27 cellular contexts compared by ENCODE assay signal in genomic region chrX:31506360-31506759, GRCh38.
DNase-seq lines count a peak whose midpoint lies in the region; ATAC-seq, FAIRE-seq and TF ChIP-seq lines count a peak whose summit lies in the region.
"Had no signal": no experiment of that assay in that cellular context is flagged by ENCODE, and none has a peak within 500 bp of the region (broad histone marks: within the 10 kb centered on the region; RNA-seq: fewer than 3 reads in every experiment).

No MANE protein-coding gene starts in this region.

- FAIRE-seq in bronchial epithelial cell (lab: Jason Lieb, UNC) (no peak), kidney (lab: Jason Lieb, UNC) (peak; percentile 65)
- FAIRE-seq: A549, D721Med, GM18507, RCC 7860 had no signal

- H2AFZ ChIP-seq in GM23338, result no peak overlapping the region

- TF ChIP-seq CTCF in GM23338 (conservative IDR thresholded peaks at IDR 0.05; ENCODE audit: low read depth in 2 of 2) (no peak), bronchial epithelial cell (IDR thresholded peaks at IDR 0.05; ENCODE audit: insufficient read depth, low read length, severe bottlenecking) (no peak), kidney (IDR thresholded peaks at IDR 0.05; ENCODE audit: borderline replicate concordance, extremely low read depth, insufficient read depth) (no peak)

- H3K4me2 ChIP-seq in GM23338, result no peak overlapping the region; the same call in 1 of the 2 replicates
- H3K4me2 ChIP-seq: A549; BLaER1 treated with 17β-estradiol and CSF1 and Interleukin-3, amounts not matched to agents 10 nM and 100 nM had no signal

- intact Hi-C loops in kidney (cut with DNase I), result no loop called here

- H3K9me3 ChIP-seq in kidney (ENCODE audit: control insufficient read depth in 1 of 2, low read length in 2 of 2), result no peaks in the 10 kb centered on the region
- H3K9me3 ChIP-seq: A549 had no signal

- ATAC-seq in GM23338 (no peak), HG02610 (IDR thresholded peaks at IDR 0.05; ENCODE audit: unreplicated experiment) (no peak), HG03175 (IDR thresholded peaks at IDR 0.05; ENCODE audit: unreplicated experiment) (no peak)
- ATAC-seq: A549 had no signal

- H3K36me3 ChIP-seq in GM23338 (ENCODE audit: insufficient read depth), result no peaks in the 10 kb centered on the region
- no peaks in the 10 kb centered on the region for H3K36me3 ChIP-seq in bronchial epithelial cell (ENCODE audit: control insufficient read depth, insufficient read depth, low read length)
- H3K36me3 ChIP-seq in kidney (ENCODE audit: control insufficient read depth in 1 of 2, insufficient read depth in 2 of 2, low read length in 2 of 2), result no peaks in the 10 kb centered on the region
- H3K36me3 ChIP-seq: BLaER1 treated with 17β-estradiol and CSF1 and Interleukin-3, amounts not matched to agents 10 nM and 100 nM had no signal

- peaks cover 5% of the 10 kb centered on the region; the same call in 2 of the 3 replicates for H3K4me1 Mint-ChIP-seq in GM23338

- no peaks in the 10 kb centered on the region for H3K9me2 ChIP-seq in GM23338 (ENCODE audit: insufficient read depth)

- H3K27ac ChIP-seq in GM23338 (ENCODE audit: low read depth), result no peak overlapping the region
- H3K27ac ChIP-seq in kidney (ENCODE audit: low read depth in 2 of 2, low read length in 2 of 2), result no peak overlapping the region
- H3K27ac ChIP-seq: A549; BLaER1 treated with 17β-estradiol and CSF1 and Interleukin-3, amounts not matched to agents 10 nM and 100 nM; SK-N-MC had no signal

- H4K20me1 ChIP-seq in GM23338 (replicated peaks; ENCODE audit: insufficient read depth), result no peaks in the 10 kb centered on the region
- H4K20me1 ChIP-seq: BLaER1 treated with 17β-estradiol and CSF1 and Interleukin-3, amounts not matched to agents 10 nM and 100 nM had no signal

- no peaks in the 10 kb centered on the region for H3F3A ChIP-seq in GM23338 (replicated peaks; ENCODE audit: low read depth)

- H3K4me3 ChIP-seq in GM23338 (no peak overlapping the region), bronchial epithelial cell (ENCODE audit: low read depth, low read length) (no peak overlapping the region), kidney (ENCODE audit: low read length in 2 of 2) (no peak overlapping the region)
- H3K4me3 ChIP-seq: A549; BLaER1 treated with 17β-estradiol and CSF1 and Interleukin-3, amounts not matched to agents 10 nM and 100 nM; SK-N-MC had no signal

- no peak overlapping the region for H3K4me3 Mint-ChIP-seq in GM23338
- H3K4me3 Mint-ChIP-seq: CD4-positive, alpha-beta T cell; H9 had no signal

- peaks cover 3% of the 10 kb centered on the region; the same call in 1 of the 2 replicates for H3K4me1 ChIP-seq in GM23338 (ENCODE audit: insufficient read depth)
- H3K4me1 ChIP-seq in kidney (ENCODE audit: control insufficient read depth in 1 of 2, insufficient read depth in 1 of 2, low read depth in 1 of 2, low read length in 2 of 2), result no peaks in the 10 kb centered on the region
- H3K4me1 ChIP-seq: A549 had no signal

- H3K27me3 Mint-ChIP-seq in GM23338 (ENCODE audit: insufficient read depth, low read depth, poor library complexity), result no peaks in the 10 kb centered on the region
- H3K27me3 Mint-ChIP-seq: CD4-positive, alpha-beta T cell had no signal

- no peaks in the 10 kb centered on the region for H3K79me2 ChIP-seq in GM23338 (replicated peaks; ENCODE audit: insufficient read depth)

- DNase-seq in GM23338 (ENCODE audit: low spot score) (peak; percentile 21), MV-4-11 (lab: John Stamatoyannopoulos, UW) (peak; percentile 38), bronchial epithelial cell (ENCODE audit: low read depth) (peak; percentile 40), kidney (no peak), NCI-H2171 (lab: John Stamatoyannopoulos, UW) (no peak), A172 (ENCODE audit: low spot score) (no peak)
- DNase-seq: AML-193; CD4-positive, alpha-beta T cell; H9; IMR-90; KG1; MM.1S; NCI-H1105; NCI-H146; NCI-H1930; NCI-H2107; NCI-H2227 treated with DMSO at 0.1 percent for 48 hours; NCI-H526 treated with DMSO at 0.1 percent for 48 hours; SIG-M5 had no signal

- no peaks in the 10 kb centered on the region for H3K27me3 ChIP-seq in GM23338 (ENCODE audit: insufficient read depth)
- H3K27me3 ChIP-seq in bronchial epithelial cell (ENCODE audit: control insufficient read depth, insufficient read depth, low read length), result no peaks in the 10 kb centered on the region

- no peak overlapping the region for H3K9ac ChIP-seq in kidney (ENCODE audit: low read length in 2 of 2)
- H3K9ac ChIP-seq: BLaER1 treated with 17β-estradiol and CSF1 and Interleukin-3, amounts not matched to agents 10 nM and 100 nM had no signal

- H3K27ac Mint-ChIP-seq in GM23338, result no peak overlapping the region
- H3K27ac Mint-ChIP-seq: CD4-positive, alpha-beta T cell; H9 had no signal

- H3K9me3 Mint-ChIP-seq in GM23338, result no peaks in the 10 kb centered on the region
- H3K9me3 Mint-ChIP-seq: CD4-positive, alpha-beta T cell had no signal

- H3K36me3 Mint-ChIP-seq in GM23338 (ENCODE audit: low read depth), result no peaks in the 10 kb centered on the region

TF ChIP-seq in GM23338, 12 proteins besides CTCF, POLR2A, EP300 and RAD21:
- TF ChIP-seq POLR2AphosphoS5 (IDR thresholded peaks at IDR 0.05; ENCODE audit: low read depth), result no peak
- TF ChIP-seq NANOG (IDR thresholded peaks at IDR 0.05; ENCODE audit: borderline replicate concordance), result no peak
- no peak for TF ChIP-seq JUNB (IDR thresholded peaks at IDR 0.05; ENCODE audit: unreplicated experiment)
- TF ChIP-seq REST (IDR thresholded peaks at IDR 0.05; ENCODE audit: unreplicated experiment), result no peak

Comparison
In these comparisons a context has a peak if more than half of its experiments do, and no peak if none do; other contexts are left out.
1. DNase-seq: peak in GM23338 (single experiment), MV-4-11 (single experiment) and bronchial epithelial cell (single experiment); none in kidney (single experiment), NCI-H2171 (single experiment) and A172 (single experiment).